In genomic region chr3:120928991-120929390, GRCh38 we compare ENCODE assay signal across 30 cellular contexts. TPM values are rescaled to one million over a fixed set of nuclear protein-coding genes. Genes with fewer than 3 reads are reported as not detected.
A peak's percentile ranks its signal among the peaks of the same experiment; 100 is the strongest.
DNase-seq lines count a peak whose midpoint lies in the region; ATAC-seq and TF ChIP-seq lines count a peak whose summit lies in the region.
"Had no signal": no experiment of that assay in that cellular context is flagged by ENCODE, and none has a peak within 500 bp of the region (broad histone marks: within the 10 kb centered on the region; RNA-seq: fewer than 3 reads in every experiment).

No MANE protein-coding gene starts in this region.

- H2AFZ ChIP-seq in SK-N-SH (ENCODE audit: low read depth) = no peak overlapping the region
- no peak overlapping the region for H2AFZ ChIP-seq in PC-3 (ENCODE audit: low read length)

- H3K9ac ChIP-seq in SK-N-SH = no peak overlapping the region
- no peak overlapping the region for H3K9ac ChIP-seq in PC-3 (ENCODE audit: low read length)

- CTCF ChIA-PET in SK-N-SH (lab: Yijun Ruan, JAX) = no interaction called here
- CTCF ChIA-PET in PC-3 (lab: Charles Lee) = no interaction called here

- in situ Hi-C loops in astrocyte of the cerebellum (cut with HindIII; ENCODE audit: low sequenced_read_pairs) = no loop called here

- no peaks in the 10 kb centered on the region; a peak in 1 of 4 replicates for H3K4me1 ChIP-seq in SK-N-SH (ENCODE audit: control insufficient read depth in 1 of 2, insufficient read depth in 2 of 2, low read depth in 1 of 2, low read length in 1 of 2)
- H3K4me1 ChIP-seq in PC-3 (ENCODE audit: insufficient read depth, low read length) = no peaks in the 10 kb centered on the region
- H3K4me1 ChIP-seq: HAP-1, left ventricle myocardium inferior had no signal

- H3K9me3 Mint-ChIP-seq in natural killer cell treated with Interleukin-12 subunit alpha and Interleukin-12 subunit beta and Interleukin-15 and Interleukin-18, amount 100 ng/mL, for 72 hours = peaks cover 23% of the 10 kb centered on the region

- H3K9me3 ChIP-seq in SK-N-SH (peaks cover 12% of the 10 kb centered on the region; the same call in 1 of the 2 replicates), PC-3 (ENCODE audit: low read length) (peaks cover 18% of the 10 kb centered on the region; the same call in 1 of the 2 replicates)
- H3K9me3 ChIP-seq: HAP-1 had no signal

- H3K36me3 ChIP-seq in SK-N-SH (replicated peaks in 1 of 2; ENCODE audit: control insufficient read depth in 1 of 2, insufficient read depth in 2 of 2, low read length in 1 of 2) = no peaks in the 10 kb centered on the region
- H3K36me3 ChIP-seq in PC-3 (ENCODE audit: low read depth, low read length) = no peaks in the 10 kb centered on the region
- H3K36me3 ChIP-seq: brain microvascular endothelial cell, HAP-1, left ventricle myocardium inferior, thoracic aorta had no signal

- DNase-seq in SK-N-SH (peak; percentile 4), PC-3 (peak; percentile 56), astrocyte of the cerebellum (ENCODE audit: low read depth) (peak; percentile 35)
- DNase-seq in natural killer cell treated with Interleukin-12 subunit alpha and Interleukin-12 subunit beta and Interleukin-15 and Interleukin-18, amount 100 ng/mL, for 72 hours (ENCODE audit: low spot score) = no peak
- DNase-seq in stimulated activated CD4-positive, alpha-beta T cell treated with anti-CD3 and anti-CD28 coated beads, Interleukin-4, amount 100 ng/mL, for 24 hours = no peak
- DNase-seq: activated CD4-positive, alpha-beta T cell treated with anti-CD3 and anti-CD28 coated beads for 48 hours; activated gamma-delta T cell treated with Interleukin-2 at 50 U/mL for 16 hours; activated T-cell treated with anti-CD3 and anti-CD28 coated beads, Interleukin-2, amount 50 U/mL, for 24 hours; brain microvascular endothelial cell; CD4-positive, alpha-beta memory T cell; left ventricle myocardium inferior; midbrain; natural killer cell; NCI-H1417; NCI-H2029 treated with DMSO at 0.1 percent for 48 hours; NCI-H226; NCI-H774; stimulated activated naive CD8-positive, alpha-beta T cell treated with anti-CD3 and anti-CD28 coated beads, Interleukin-15, Interleukin-2, amounts not matched to agents 100 U/mL and 50 U/mL, for 24 hours had no signal

- H4K20me1 ChIP-seq in SK-N-SH (ENCODE audit: insufficient read depth) (no peaks in the 10 kb centered on the region), PC-3 (ENCODE audit: low read length) (no peaks in the 10 kb centered on the region)

- H3K36me3 Mint-ChIP-seq in natural killer cell treated with Interleukin-12 subunit alpha and Interleukin-12 subunit beta and Interleukin-15 and Interleukin-18, amount 100 ng/mL, for 72 hours = peaks cover 5% of the 10 kb centered on the region
- H3K36me3 Mint-ChIP-seq: CD4-positive, alpha-beta memory T cell had no signal

- H3K9me2 ChIP-seq in SK-N-SH (no peaks in the 10 kb centered on the region), PC-3 (replicated peaks; ENCODE audit: low read length) (no peaks in the 10 kb centered on the region)

- H3K27ac ChIP-seq in SK-N-SH (ENCODE audit: low read depth in 2 of 2, low read length in 1 of 2) (no peak overlapping the region; a peak in 1 of 4 replicates), PC-3 (ENCODE audit: low read length) (no peak overlapping the region)
- H3K27ac ChIP-seq: 22Rv1, brain microvascular endothelial cell, left ventricle myocardium inferior, SK-N-MC, thoracic aorta had no signal

- ATAC-seq in SK-N-SH treated with all-trans-retinoic acid at 6 μM for 48 hours (no peak), PC-3 (no peak; the same call in 1 of the 2 replicates), GM21825 (IDR thresholded peaks at IDR 0.05; ENCODE audit: unreplicated experiment) (no peak), HG03442 (IDR thresholded peaks at IDR 0.05; ENCODE audit: unreplicated experiment) (no peak)
- ATAC-seq in natural killer cell treated with Interleukin-12 subunit alpha and Interleukin-12 subunit beta and Interleukin-15 and Interleukin-18, amount 100 ng/mL, for 72 hours = no peak
- ATAC-seq: HepG2; natural killer cell; stimulated activated naive CD8-positive, alpha-beta T cell treated with anti-CD3 and anti-CD28 coated beads, Interleukin-15, Interleukin-2, amounts not matched to agents 100 U/mL and 50 U/mL, for 24 hours had no signal

- H3K79me2 ChIP-seq in SK-N-SH (ENCODE audit: insufficient read depth) (no peaks in the 10 kb centered on the region), PC-3 (ENCODE audit: low read length) (no peaks in the 10 kb centered on the region)

- no peak for TF ChIP-seq EP300 in SK-N-SH (IDR thresholded peaks at IDR 0.05; ENCODE audit: borderline replicate concordance in 1 of 2, low read depth in 1 of 2, low read length in 1 of 2)

- POLR2A ChIA-PET in SK-N-SH (lab: Yijun Ruan, JAX) = no interaction called here
- POLR2A ChIA-PET in PC-3 (lab: Charles Lee; ENCODE audit: unreplicated experiment) = no interaction called here

- no peak for TF ChIP-seq RAD21 in SK-N-SH (IDR thresholded peaks at IDR 0.05; ENCODE audit: low read length)

- no TSS peak for BruUV-seq in PC-3 (replicated peaks; lab: Mats Ljungman, UMichigan)

- 14% methylated on average over 1 of the region's 1 CpG for WGBS in SK-N-SH (ENCODE audit: low lambda C conversion rate)

- H3K27ac Mint-ChIP-seq in natural killer cell treated with Interleukin-12 subunit alpha and Interleukin-12 subunit beta and Interleukin-15 and Interleukin-18, amount 100 ng/mL, for 72 hours = no peak overlapping the region
- H3K27ac Mint-ChIP-seq: activated T-cell treated with anti-CD3 and anti-CD28 coated beads, Interleukin-2, amount 50 U/mL, for 24 hours; CD4-positive, alpha-beta memory T cell; natural killer cell had no signal

- no peak overlapping the region for H3K4me3 Mint-ChIP-seq in natural killer cell treated with Interleukin-12 subunit alpha and Interleukin-12 subunit beta and Interleukin-15 and Interleukin-18, amount 100 ng/mL, for 72 hours
- H3K4me3 Mint-ChIP-seq: activated T-cell treated with anti-CD3 and anti-CD28 coated beads, Interleukin-2, amount 50 U/mL, for 24 hours; CD4-positive, alpha-beta memory T cell; natural killer cell had no signal

- H3K27me3 ChIP-seq in SK-N-SH (ENCODE audit: insufficient read depth) (no peaks in the 10 kb centered on the region), PC-3 (ENCODE audit: low read length) (0 out of 2 replicates have a peak, but pooled peaks cover under 1% of the 10 kb centered on the region)
- H3K27me3 ChIP-seq: brain microvascular endothelial cell had no signal

- H3K4me2 ChIP-seq in SK-N-SH (no peak overlapping the region), PC-3 (ENCODE audit: low read length) (no peak overlapping the region)

- H3F3A ChIP-seq in SK-N-SH (replicated peaks; ENCODE audit: insufficient read depth) (no peaks in the 10 kb centered on the region), PC-3 (ENCODE audit: low read length, unreplicated experiment) (no peaks in the 10 kb centered on the region)

- H3K4me1 Mint-ChIP-seq in natural killer cell treated with Interleukin-12 subunit alpha and Interleukin-12 subunit beta and Interleukin-15 and Interleukin-18, amount 100 ng/mL, for 72 hours (ENCODE audit: low read depth in 2 of 2) = no peaks in the 10 kb centered on the region
- H3K4me1 Mint-ChIP-seq: CD4-positive, alpha-beta memory T cell; natural killer cell had no signal

- TF ChIP-seq CTCF in SK-N-SH (IDR thresholded peaks at IDR 0.05) = no peak
- no peak for TF ChIP-seq CTCF in PC-3 (conservative IDR thresholded peaks at IDR 0.05; ENCODE audit: low read depth, low read length)
- TF ChIP-seq CTCF in astrocyte of the cerebellum (IDR thresholded peaks at IDR 0.05; ENCODE audit: low read depth, low read length, missing control alignments) = no peak

- H3K4me3 ChIP-seq in SK-N-SH (ENCODE audit: low read depth in 2 of 2, low read length in 1 of 2) (no peak overlapping the region), PC-3 (ENCODE audit: low read length) (no peak overlapping the region), astrocyte of the cerebellum (ENCODE audit: low read depth, low read length) (no peak overlapping the region)
- H3K4me3 ChIP-seq: HAP-1, left ventricle myocardium inferior, SK-N-MC, thoracic aorta had no signal

- no peaks in the 10 kb centered on the region for H3K27me3 Mint-ChIP-seq in natural killer cell treated with Interleukin-12 subunit alpha and Interleukin-12 subunit beta and Interleukin-15 and Interleukin-18, amount 100 ng/mL, for 72 hours
- H3K27me3 Mint-ChIP-seq: activated T-cell treated with anti-CD3 and anti-CD28 coated beads, Interleukin-2, amount 50 U/mL, for 24 hours; CD4-positive, alpha-beta memory T cell had no signal

- intact Hi-C loops in PC-3 (cut with micrococcal nuclease) = no loop called here

TF ChIP-seq in SK-N-SH, 30 proteins besides CTCF, POLR2A, EP300 and RAD21 (continues in another document):
- TF ChIP-seq YY1 (IDR thresholded peaks at IDR 0.05; ENCODE audit: low read depth) (no peak), NFIC (IDR thresholded peaks at IDR 0.05; ENCODE audit: borderline replicate concordance) (no peak), CHD2 (IDR thresholded peaks at IDR 0.05; ENCODE audit: low read length, partially characterized antibody) (no peak), MXI1 (IDR thresholded peaks at IDR 0.05; ENCODE audit: low read depth, low read length) (no peak)
- TF ChIP-seq, protein P1, sequence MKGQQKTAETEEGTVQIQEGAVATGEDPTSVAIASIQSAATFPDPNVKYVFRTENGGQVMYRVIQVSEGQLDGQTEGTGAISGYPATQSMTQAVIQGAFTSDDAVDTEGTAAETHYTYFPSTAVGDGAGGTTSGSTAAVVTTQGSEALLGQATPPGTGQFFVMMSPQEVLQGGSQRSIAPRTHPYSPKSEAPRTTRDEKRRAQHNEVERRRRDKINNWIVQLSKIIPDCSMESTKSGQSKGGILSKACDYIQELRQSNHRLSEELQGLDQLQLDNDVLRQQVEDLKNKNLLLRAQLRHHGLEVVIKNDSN (IDR thresholded peaks at IDR 0.05; ENCODE audit: borderline replicate concordance, low read depth) = no peak

RNA-seq across cellular contexts. Expression of gene STXBP5L, which starts 21.0 kb away (rescaled TPM):
- 0.03 and 0.06 TPM in 2 replicates for polyA plus RNA-seq in SK-N-SH (2012; rRNA removed)
- 0.06 and 0.10 TPM in 2 replicates for polyA plus RNA-seq in SK-N-SH (2012; cell fraction: cytosol; rRNA removed)
- polyA plus RNA-seq in SK-N-SH (2012; cell fraction: nucleus; rRNA removed) = 0.04 TPM in 2 replicates
- not detected in 2 replicates for total RNA-seq in PC-3 (2014; rRNA removed)
- total RNA-seq in natural killer cell treated with Interleukin-12 subunit alpha and Interleukin-12 subunit beta and Interleukin-15 and Interleukin-18, amount 100 ng/mL, for 72 hours = not detected
- total RNA-seq: activated CD8-positive, alpha-beta memory T cell treated with anti-CD3 and anti-CD28 coated beads for 36 hours; CD4-positive, alpha-beta memory T cell; glomerular endothelial cell; HepG2; left ventricle myocardium inferior; natural killer cell; osteoblast; T-helper 2 cell treated with Interferon-gamma antibody and Interleukin-4, amounts not matched to agents 100 ng/mL and 5 ng/mL, for 36 hours had no signal
- polyA plus RNA-seq: CD4-positive, alpha-beta memory T cell; HepG2 had no signal

Comparison
In these comparisons a context has a peak if more than half of its experiments do, and no peak if none do; other contexts are left out.
1. DNase-seq: peak in SK-N-SH (single experiment), PC-3 (single experiment) and astrocyte of the cerebellum (single experiment); none in natural killer cell treated with Interleukin-12 subunit alpha and Interleukin-12 subunit beta and Interleukin-15 and Interleukin-18, amount 100 ng/mL, for 72 hours (single experiment) and stimulated activated CD4-positive, alpha-beta T cell treated with anti-CD3 and anti-CD28 coated beads, Interleukin-4, amount 100 ng/mL, for 24 hours (single experiment).